Comparison of ENCODE assay signal across 8 cellular contexts in genomic region chr9:35748858-35749514, GRCh38. TPM values are rescaled to one million over a fixed set of nuclear protein-coding genes. Genes with fewer than 3 reads are reported as not detected.
DNase-seq lines count a peak whose midpoint lies in the region; ATAC-seq and TF ChIP-seq lines count a peak whose summit lies in the region.

TSS of gene GBA2 (minus strand) at chr9:35749228. CDS start at chr9:35748704, 524 bp downstream.
TSS of gene RGP1 (plus strand) at chr9:35749287. CDS start at chr9:35749756, 469 bp downstream.

- H4K20me1 ChIP-seq in BLaER1 treated with 17β-estradiol and CSF1 and Interleukin-3, amounts not matched to agents 10 nM and 100 nM, result peaks cover 0 to 48% (median 34%) of the 10 kb centered on the region in 11 experiments; a peak in 15 of 22 replicates

- peaks cover 21% of the 10 kb centered on the region for H3K36me3 Mint-ChIP-seq in activated CD8-positive, alpha-beta T cell treated with anti-CD3 and anti-CD28 coated beads for 36 hours (ENCODE audit: low read depth)

- H3K36me3 ChIP-seq in BLaER1 treated with 17β-estradiol and CSF1 and Interleukin-3, amounts not matched to agents 10 nM and 100 nM, result peaks cover 24 to 64% (median 44%) of the 10 kb centered on the region in 11 experiments
- peaks cover 10 to 40% of the 10 kb centered on the region in 2 donors for H3K36me3 ChIP-seq in lung (ENCODE audit: control insufficient read depth in 2 of 2, insufficient read depth in 2 of 2, low read length in 2 of 2)

- intact Hi-C loops in activated CD8-positive, alpha-beta T cell treated with anti-CD3 and anti-CD28 coated beads for 36 hours (cut with micrococcal nuclease), result no loop called here

- H3K4me1 ChIP-seq in BLaER1 treated with 17β-estradiol and CSF1 and Interleukin-3, amounts not matched to agents 10 nM and 100 nM, result peaks cover 47 to 58% (median 51%) of the 10 kb centered on the region in 10 experiments
- peaks cover 2 to 5% of the 10 kb centered on the region in 2 donors for H3K4me1 ChIP-seq in lung (ENCODE audit: control insufficient read depth in 2 of 2, insufficient read depth in 2 of 2, low read length in 2 of 2)

- peak within 1 kb of the TSS; percentile 77 to 89 (median 85) for H3K9ac ChIP-seq in BLaER1 treated with 17β-estradiol and CSF1 and Interleukin-3, amounts not matched to agents 10 nM and 100 nM

- peak within 1 kb of the TSS; percentile 79 to 90 (median 81) for H3K27ac ChIP-seq in BLaER1 treated with 17β-estradiol and CSF1 and Interleukin-3, amounts not matched to agents 10 nM and 100 nM
- H3K27ac ChIP-seq in lung (ENCODE audit: low read depth in 1 of 2, low read length in 1 of 2), result peak within 1 kb of the TSS; percentile 94 to 99

- H3K4me3 ChIP-seq in BLaER1 treated with 17β-estradiol and CSF1 and Interleukin-3, amounts not matched to agents 10 nM and 100 nM, result peak within 1 kb of the TSS; percentile 81 to 97 (median 88)
- H3K4me3 ChIP-seq in lung, result peak within 1 kb of the TSS; percentile 96

- CTCF ChIA-PET in activated CD8-positive, alpha-beta T cell treated with anti-CD3 and anti-CD28 coated beads for 36 hours (lab: Charles Lee), result interaction anchor here (0.7 to 6.6 kb wide), 26 partner anchors 8 to 262 kb away, joined by 3 to 51 read pairs (median 4); partner anchors contain the start of genes CCDC107, HINT2, RMRP and SPAG8

- no peaks in the 10 kb centered on the region for H3K27me3 Mint-ChIP-seq in activated CD8-positive, alpha-beta T cell treated with anti-CD3 and anti-CD28 coated beads for 36 hours

- WGBS in lung, 2 donors, result 0 to 1% methylated on average over 33 to 69 of the region's 69 CpGs

- TF ChIP-seq CTCF in activated CD8-positive, alpha-beta T cell treated with anti-CD3 and anti-CD28 coated beads for 36 hours (IDR thresholded peaks at IDR 0.05), result no peak
- no peak for TF ChIP-seq CTCF in lung (IDR thresholded peaks at IDR 0.05; ENCODE audit: control extremely low read depth, extremely low read depth)

- H3K9me3 ChIP-seq in BLaER1 treated with 17β-estradiol and CSF1 and Interleukin-3, amounts not matched to agents 10 nM and 100 nM (replicated peaks in 1 of 11), result no peaks in the 10 kb centered on the region
- no peaks in the 10 kb centered on the region for H3K9me3 ChIP-seq in lung (ENCODE audit: control insufficient read depth in 2 of 2, insufficient read depth in 1 of 2, low read length in 1 of 2)

- POLR2A ChIA-PET in activated CD8-positive, alpha-beta T cell treated with anti-CD3 and anti-CD28 coated beads for 36 hours (lab: Charles Lee), result interaction anchor here (0.8 to 2.9 kb wide), 6 partner anchors 8 to 22 kb away, joined by 3 to 16 read pairs (median 5); partner anchors contain the start of genes CREB3 and TLN1

- ATAC-seq in HG03378 (IDR thresholded peaks at IDR 0.05; ENCODE audit: unreplicated experiment) (peak; percentile 34), lung (ENCODE audit: insufficient read depth, low FRiP score) (peak; percentile 93)
- peak; percentile 85 for ATAC-seq in activated CD8-positive, alpha-beta T cell treated with anti-CD3 and anti-CD28 coated beads for 36 hours

- peak within 1 kb of the TSS; percentile 94 for H3K4me3 Mint-ChIP-seq in activated CD8-positive, alpha-beta T cell treated with anti-CD3 and anti-CD28 coated beads for 36 hours

- peaks cover 32% of the 10 kb centered on the region for H3K4me1 Mint-ChIP-seq in activated CD8-positive, alpha-beta T cell treated with anti-CD3 and anti-CD28 coated beads for 36 hours (ENCODE audit: low read depth)

- H3K27ac Mint-ChIP-seq in activated CD8-positive, alpha-beta T cell treated with anti-CD3 and anti-CD28 coated beads for 36 hours, result peak within 1 kb of the TSS; percentile 88

- peak within 1 kb of the TSS; percentile 78 to 100 (median 96) for H3K4me2 ChIP-seq in BLaER1 treated with 17β-estradiol and CSF1 and Interleukin-3, amounts not matched to agents 10 nM and 100 nM

- H3K27me3 ChIP-seq in BLaER1 treated with 17β-estradiol and CSF1 and Interleukin-3, amounts not matched to agents 10 nM and 100 nM, result no peaks in the 10 kb centered on the region
- H3K27me3 ChIP-seq in lung (ENCODE audit: control insufficient read depth, insufficient read depth), result no peaks in the 10 kb centered on the region

- DNase-seq in GM19238 (ENCODE audit: insufficient read length, low spot score) (peak; percentile 71), NCI-H774 (lab: John Stamatoyannopoulos, UW) (peak; percentile 76), lung (ENCODE audit: low spot score) (peak; percentile 84)
- peak; percentile 76 for DNase-seq in activated CD8-positive, alpha-beta T cell treated with anti-CD3 and anti-CD28 coated beads for 36 hours
- DNase-seq in effector CD8-positive, alpha-beta T cell (lab: John Stamatoyannopoulos, UW), result peak; percentile 34
- peak; percentile 41 for DNase-seq in stimulated activated CD8-positive, alpha-beta memory T cell treated with anti-CD3 and anti-CD28 coated beads, Interleukin-15, amount 100 ng/mL, for 24 hours (ENCODE audit: low read depth)

- H3K9me3 Mint-ChIP-seq in activated CD8-positive, alpha-beta T cell treated with anti-CD3 and anti-CD28 coated beads for 36 hours, result no peaks in the 10 kb centered on the region

RNA-seq across cellular contexts. Expression of gene GBA2, which starts in this region (rescaled TPM):
- 10 to 100 TPM; 21.2 to 22.3 TPM for total RNA-seq in activated CD8-positive, alpha-beta T cell treated with anti-CD3 and anti-CD28 coated beads for 36 hours
- total RNA-seq in lung, result 10 to 100 TPM; 42.4 to 78.7 TPM
- polyA plus RNA-seq in lung, result 10 to 100 TPM; 44.2 to 48.2 TPM

RNA-seq across cellular contexts. Expression of gene RGP1, which starts in this region (rescaled TPM):
- total RNA-seq in activated CD8-positive, alpha-beta T cell treated with anti-CD3 and anti-CD28 coated beads for 36 hours, result 10 to 100 TPM; 13.0 to 14.8 TPM
- 10 to 100 TPM; 13.0 to 33.2 TPM for total RNA-seq in lung
- 10 to 100 TPM; 11.7 to 12.9 TPM for polyA plus RNA-seq in lung

Comparison
In these comparisons a context has a peak if more than half of its experiments do, and no peak if none do; other contexts are left out.
1. Peak in every context shown above with its lines: DNase-seq, ATAC-seq, H3K4me3 ChIP-seq and H3K27ac ChIP-seq.
2. DNase-seq: peak in every context shown above with its lines; median percentile 84 in lung; 76 in NCI-H774; 76 in activated CD8-positive, alpha-beta T cell treated with anti-CD3 and anti-CD28 coated beads for 36 hours; 71 in GM19238; 41 in stimulated activated CD8-positive, alpha-beta memory T cell treated with anti-CD3 and anti-CD28 coated beads, Interleukin-15, amount 100 ng/mL, for 24 hours; 34 in effector CD8-positive, alpha-beta T cell.
3. ATAC-seq: peak in every context shown above with its lines; median percentile 93 in lung; 85 in activated CD8-positive, alpha-beta T cell treated with anti-CD3 and anti-CD28 coated beads for 36 hours; 34 in HG03378.